ENCODE assay signal across 24 cellular contexts in genomic region chr5:54362434-54362833, GRCh38. TPM values are rescaled to one million over a fixed set of nuclear protein-coding genes. Genes with fewer than 3 reads are reported as not detected.
DNase-seq lines count a peak whose midpoint lies in the region; ATAC-seq and TF ChIP-seq lines count a peak whose summit lies in the region.
"Had no signal": no experiment of that assay in that cellular context is flagged by ENCODE, and none has a peak within 500 bp of the region (broad histone marks: within the 10 kb centered on the region; RNA-seq: fewer than 3 reads in every experiment).

No MANE protein-coding gene starts in this region.

- in situ Hi-C loops in ACHN (cut with HindIII; ENCODE audit: low pct_ligation_motif_present, low pct_unique_long_range_greater_than_20kb, low sequenced_read_pairs): no loop called here

- H3K36me3 ChIP-seq in spleen: no peaks in the 10 kb centered on the region
- H3K36me3 ChIP-seq: colonic mucosa had no signal

- no peak overlapping the region for H3K27ac ChIP-seq in spleen
- H3K27ac ChIP-seq: colonic mucosa, VCaP had no signal

- ATAC-seq in HG03159 (IDR thresholded peaks at IDR 0.05; ENCODE audit: unreplicated experiment): no peak
- ATAC-seq: K562; stimulated activated memory B cell treated with anti-CD40 and anti-IgM and Interleukin-4, amounts not matched to agents 10 μg/mL and 1 μg/mL and 100 μg/mL, for 72 hours; T-helper 17 cell had no signal

- H3K4me3 ChIP-seq in spleen: no peak overlapping the region
- H3K4me3 ChIP-seq: body of pancreas, colonic mucosa, K562, lung had no signal

- DNase-seq in EH (ENCODE audit: low read depth) (peak; percentile 88), RPMI7951 (ENCODE audit: low read depth) (peak; percentile 18), fibroblast of gingiva (ENCODE audit: low read depth) (peak; percentile 45), pulmonary artery endothelial cell (ENCODE audit: low read depth, low spot score) (peak; percentile 11), ACHN (no peak), NCI-H1694 treated with DMSO at 0.1 percent for 48 hours (lab: John Stamatoyannopoulos, UW) (no peak), spleen (no peak)
- DNase-seq: activated CD4-positive, alpha-beta T cell treated with anti-CD3 and anti-CD28 coated beads, Interleukin-2, amount 50 U/mL, for 1 hour; activated CD8-positive, alpha-beta memory T cell treated with anti-CD3 and anti-CD28 coated beads, Interleukin-2, amount 50 U/mL, for 4 hours; activated naive CD8-positive, alpha-beta T cell treated with anti-CD3 and anti-CD28 coated beads, Interleukin-2, amount 10 ng/mL, durations not matched to agents 7 days and 5 days; colonic mucosa; foreskin melanocyte; GOT3; kidney; MM.1S; NCI-H1436; NCI-H524; T-helper 17 cell had no signal

- peaks cover 0 to 7% (median 0%) of the 10 kb centered on the region in 6 donors for H3K4me1 ChIP-seq in spleen
- H3K4me1 ChIP-seq: colonic mucosa had no signal

- H3K9me3 ChIP-seq in spleen: no peaks in the 10 kb centered on the region
- H3K9me3 ChIP-seq: body of pancreas, colonic mucosa had no signal

- no peak for TF ChIP-seq CTCF in spleen (IDR thresholded peaks at IDR 0.05 in 8 of 11, conservative IDR thresholded peaks at IDR 0.05 in 3 of 11)

- intact Hi-C loops in spleen (cut with DNase I; ENCODE audit: low total_unique reads): no loop called here

- H3K27me3 ChIP-seq in spleen (replicated peaks in 1 of 7): peaks cover 0 to 5% (median 0%) of the 10 kb centered on the region in 7 donors
- H3K27me3 ChIP-seq: body of pancreas, colonic mucosa had no signal

- no peak for TF ChIP-seq POLR2A in spleen (IDR thresholded peaks at IDR 0.05)

- WGBS in spleen, 5 donors: 42 to 76% (median 63%) methylated on average over 2 of the region's 2 CpGs

RNA-seq across cellular contexts. Expression of gene ARL15, which starts 52.1 kb away (rescaled TPM):
- 9.7 and 11.3 TPM in 2 replicates for total RNA-seq in RPMI7951 (2014; rRNA removed; shearing (Covaris generic))
- 52.6 and 66.5 TPM in 2 replicates for total RNA-seq in pulmonary artery endothelial cell
- total RNA-seq in spleen: 10 to 100 TPM; 25.9 to 70.2 (median 38.3) TPM
- polyA plus RNA-seq in spleen: 10 to 100 TPM in 2 of 3 donors, 1 to 10 TPM in 1; 6.3 to 13.0 (median 10.1) TPM

Comparison
In these comparisons a context has a peak if more than half of its experiments do, and no peak if none do; other contexts are left out.
1. DNase-seq: peak in EH (single experiment), RPMI7951 (single experiment), fibroblast of gingiva (single experiment) and pulmonary artery endothelial cell (single experiment); none in ACHN (single experiment), NCI-H1694 treated with DMSO at 0.1 percent for 48 hours (single experiment) and spleen (single experiment).